In genomic region chr4:176065365-176066249, GRCh38 we compare ENCODE assay signal across 8 cellular contexts. TPM values are rescaled to one million over a fixed set of nuclear protein-coding genes. Genes with fewer than 3 reads are reported as not detected.
DNase-seq lines count a peak whose midpoint lies in the region; ATAC-seq and FAIRE-seq lines count a peak whose summit lies in the region.

TSS of gene WDR17 (plus strand) at chr4:176065841. CDS start at chr4:176111581, 45,740 bp downstream.

- peak; percentile 88 for FAIRE-seq in GM19239 (lab: Jason Lieb, UNC)

- POLR2A ChIA-PET in activated CD4-positive, alpha-beta T cell treated with anti-CD3 and anti-CD28 coated beads, Interleukin-2, amount 10 ng/mL, durations not matched to agents 7 days and 5 days (lab: Charles Lee) = no interaction called here

- CTCF ChIA-PET in activated CD4-positive, alpha-beta T cell treated with anti-CD3 and anti-CD28 coated beads, Interleukin-2, amount 10 ng/mL, durations not matched to agents 7 days and 5 days (lab: Charles Lee) = no interaction called here

- peaks cover 12% of the 10 kb centered on the region for H3K4me1 Mint-ChIP-seq in activated CD4-positive, alpha-beta T cell treated with anti-CD3 and anti-CD28 coated beads, Interleukin-2, amount 10 ng/mL, durations not matched to agents 7 days and 5 days

- H3K4me3 Mint-ChIP-seq in activated CD4-positive, alpha-beta T cell treated with anti-CD3 and anti-CD28 coated beads, Interleukin-2, amount 10 ng/mL, durations not matched to agents 7 days and 5 days = peak within 1 kb of the TSS; percentile 88

- ATAC-seq in HG03432 (IDR thresholded peaks at IDR 0.05; ENCODE audit: unreplicated experiment) = peak; percentile 100

- no peaks in the 10 kb centered on the region for H3K9me3 Mint-ChIP-seq in activated CD4-positive, alpha-beta T cell treated with anti-CD3 and anti-CD28 coated beads, Interleukin-2, amount 10 ng/mL, durations not matched to agents 7 days and 5 days

- peak within 1 kb of the TSS; percentile 57 for H3K27ac Mint-ChIP-seq in activated CD4-positive, alpha-beta T cell treated with anti-CD3 and anti-CD28 coated beads, Interleukin-2, amount 10 ng/mL, durations not matched to agents 7 days and 5 days

- H3K27me3 Mint-ChIP-seq in activated CD4-positive, alpha-beta T cell treated with anti-CD3 and anti-CD28 coated beads, Interleukin-2, amount 10 ng/mL, durations not matched to agents 7 days and 5 days = peaks cover 25% of the 10 kb centered on the region

- no peaks in the 10 kb centered on the region for H3K36me3 Mint-ChIP-seq in activated CD4-positive, alpha-beta T cell treated with anti-CD3 and anti-CD28 coated beads, Interleukin-2, amount 10 ng/mL, durations not matched to agents 7 days and 5 days (ENCODE audit: low read depth)

- DNase-seq in AG08396 (ENCODE audit: low spot score) (peak; percentile 88), GM19239 (ENCODE audit: insufficient read length, low spot score) (peak; percentile 74), NCI-H526 (lab: John Stamatoyannopoulos, UW) (peak; percentile 89 to 96), cortex of kidney (lab: John Stamatoyannopoulos, UW) (peak; percentile 82), left kidney (ENCODE audit: low read depth, low spot score) (peak; percentile 98)
- peak; percentile 82 for DNase-seq in activated CD4-positive, alpha-beta T cell treated with anti-CD3 and anti-CD28 coated beads, Interleukin-2, amount 10 ng/mL, durations not matched to agents 7 days and 5 days
- DNase-seq in stimulated activated CD4-positive, alpha-beta T cell treated with anti-CD3 and anti-CD28 coated beads, Interleukin-2, amount 100 ng/mL, for 24 hours = peak; percentile 70 to 83

RNA-seq across cellular contexts. Expression of gene WDR17, which starts in this region (rescaled TPM):
- total RNA-seq in activated CD4-positive, alpha-beta T cell treated with anti-CD3 and anti-CD28 coated beads, Interleukin-2, amount 10 ng/mL, durations not matched to agents 7 days and 5 days = under 1 TPM; 0.83 to 0.87 TPM

Comparison
In these comparisons a context has a peak if more than half of its experiments do, and no peak if none do; other contexts are left out.
1. Peak in every context shown above with its lines: DNase-seq and ATAC-seq.
2. Peak in DNase-seq in activated CD4-positive, alpha-beta T cell treated with anti-CD3 and anti-CD28 coated beads, Interleukin-2, amount 10 ng/mL, durations not matched to agents 7 days and 5 days; RNA of the gene not detected or under 1 TPM.